In genomic region chr17:5892897-5893656, GRCh38 we compare ENCODE assay signal across 27 cellular contexts.
DNase-seq lines count a peak whose midpoint lies in the region; ATAC-seq, FAIRE-seq and TF ChIP-seq lines count a peak whose summit lies in the region.
"Had no signal": no experiment of that assay in that cellular context is flagged by ENCODE, and none has a peak within 500 bp of the region (broad histone marks: within the 10 kb centered on the region; RNA-seq: fewer than 3 reads in every experiment).

No MANE protein-coding gene starts in this region.

- H2BK12ac ChIP-seq in H1 (ENCODE audit: low read depth, low read length): no peak overlapping the region

- TF ChIP-seq EP300 in H1 (IDR thresholded peaks at IDR 0.05; ENCODE audit: borderline replicate concordance in 1 of 2, low read depth in 2 of 2, low read length in 2 of 2): no peak

- peak overlapping the region in 2 of 3 experiments; percentile 2 to 24 for H3K27ac Mint-ChIP-seq in nephron
- H3K27ac Mint-ChIP-seq in stimulated activated effector memory CD8-positive, alpha-beta T cell treated with anti-CD3 and anti-CD28 coated beads, Interleukin-12 subunit alpha, Interleukin-12 subunit beta, amount 100 ng/mL, for 72 hours: no peak overlapping the region
- H3K27ac Mint-ChIP-seq: activated CD8-positive, alpha-beta T cell treated with anti-CD3 and anti-CD28 coated beads, Interleukin-2, amount 10 ng/mL, durations not matched to agents 7 days and 5 days; stimulated activated memory B cell treated with anti-CD40 and anti-IgM and Interleukin-4, amounts not matched to agents 10 μg/mL and 1 μg/mL and 100 μg/mL, for 72 hours had no signal

- FAIRE-seq in H1 (lab: Jason Lieb, UNC): peak; percentile 60
- FAIRE-seq: GM12891, keratinocyte had no signal

- H3K4me1 ChIP-seq in MM.1S (ENCODE audit: low read length): peaks cover 26% of the 10 kb centered on the region
- peaks cover 2 to 13% (median 9%) of the 10 kb centered on the region in 4 experiments for H3K4me1 ChIP-seq in H1 (replicated peaks in 1 of 4; ENCODE audit: control insufficient read depth in 3 of 4, insufficient read depth in 4 of 4, low read length in 3 of 4)
- H3K4me1 ChIP-seq: Peyer's patch had no signal

- H4K20me1 ChIP-seq in MM.1S (ENCODE audit: insufficient read depth, low read length) (no peaks in the 10 kb centered on the region), H1 (replicated peaks in 1 of 2; ENCODE audit: control insufficient read depth in 1 of 2, insufficient read depth in 2 of 2, low read length in 2 of 2) (no peaks in the 10 kb centered on the region)

- no peak overlapping the region for H3K56ac ChIP-seq in H1 (replicated peaks; ENCODE audit: insufficient read length, low read depth, low read length)

- TF ChIP-seq CTCF in MM.1S (IDR thresholded peaks at IDR 0.05; ENCODE audit: low read length): no peak
- no peak for TF ChIP-seq CTCF in H1 (IDR thresholded peaks at IDR 0.05; ENCODE audit: control extremely low read depth in 1 of 3, insufficient read depth in 1 of 3, low read depth in 1 of 3, low read length in 3 of 3)
- no peak for TF ChIP-seq CTCF in nephron (IDR thresholded peaks at IDR 0.05; ENCODE audit: unreplicated experiment in 3 of 3)

- TF ChIP-seq POLR2A in H1 (IDR thresholded peaks at IDR 0.05; ENCODE audit: control extremely low read depth in 1 of 2, low read depth in 2 of 2, low read length in 2 of 2): no peak

- no peak overlapping the region for H4K5ac ChIP-seq in H1 (ENCODE audit: insufficient read length, low read depth, low read length)

- H3K4me1 Mint-ChIP-seq in nephron: peaks cover 32% of the 10 kb centered on the region
- peaks cover 7% of the 10 kb centered on the region for H3K4me1 Mint-ChIP-seq in stimulated activated effector memory CD8-positive, alpha-beta T cell treated with anti-CD3 and anti-CD28 coated beads, Interleukin-12 subunit alpha, Interleukin-12 subunit beta, amount 100 ng/mL, for 72 hours

- H3K79me2 ChIP-seq in MM.1S (ENCODE audit: low read length) (no peaks in the 10 kb centered on the region), H1 (ENCODE audit: control insufficient read depth in 1 of 2, insufficient read depth in 2 of 2, low read length in 2 of 2) (no peaks in the 10 kb centered on the region)

- POLR2A ChIA-PET in H1 (lab: Charles Lee; ENCODE audit: partially characterized antibody): interaction anchor here (1.1 kb wide), 1 partner anchor 8 kb away, joined by 3 read pairs; no protein-coding TSS in a partner anchor

- H3K14ac ChIP-seq in H1 (ENCODE audit: insufficient read length): no peak overlapping the region

- no peak overlapping the region for H3K4ac ChIP-seq in H1 (replicated peaks; ENCODE audit: insufficient read length, low read depth, low read length)

- H3K36me3 Mint-ChIP-seq in nephron (ENCODE audit: low read depth): no peaks in the 10 kb centered on the region
- no peaks in the 10 kb centered on the region for H3K36me3 Mint-ChIP-seq in stimulated activated effector memory CD8-positive, alpha-beta T cell treated with anti-CD3 and anti-CD28 coated beads, Interleukin-12 subunit alpha, Interleukin-12 subunit beta, amount 100 ng/mL, for 72 hours
- H3K36me3 Mint-ChIP-seq: stimulated activated memory B cell treated with anti-CD40 and anti-IgM and Interleukin-4, amounts not matched to agents 10 μg/mL and 1 μg/mL and 100 μg/mL, for 72 hours had no signal

- DNase-seq in MM.1S (no peak), H1 (ENCODE audit: low read depth in 1 of 2, low spot score in 2 of 2) (no peak), substantia nigra (lab: John Stamatoyannopoulos, UW) (peak in 16 of 49 donors; percentile 6 to 54 (median 13)), NCI-H2227 treated with DMSO at 0.1 percent for 48 hours (lab: John Stamatoyannopoulos, UW) (no peak)
- DNase-seq in stimulated activated effector memory CD8-positive, alpha-beta T cell treated with anti-CD3 and anti-CD28 coated beads, Interleukin-12 subunit alpha, Interleukin-12 subunit beta, amount 100 ng/mL, for 72 hours (ENCODE audit: low spot score in 2 of 2): no peak
- DNase-seq: activated CD4-positive, CD25-positive, alpha-beta regulatory T cell treated with anti-CD3 and anti-CD28 coated beads, Interleukin-2, amount 50 U/mL, for 72 hours; activated CD8-positive, alpha-beta T cell treated with anti-CD3 and anti-CD28 coated beads, Interleukin-2, amount 10 ng/mL, durations not matched to agents 7 days and 5 days; activated effector memory CD4-positive, alpha-beta T cell treated with anti-CD3 and anti-CD28 coated beads, Interleukin-2, amount 50 U/mL, for 16 hours; activated T-cell treated with anti-CD3 and anti-CD28 coated beads for 4 hours; effector memory CD4-positive, alpha-beta T cell; foreskin melanocyte; IMR-90; NCI-H1105; NCI-H2081 treated with DMSO at 0.1 percent for 48 hours; NCI-H524; Peyer's patch; spleen; stimulated activated CD4-positive, alpha-beta T cell treated with anti-CD3 and anti-CD28 coated beads, Interleukin-2, amount 100 ng/mL, for 48 hours; T-helper 1 cell had no signal

- H3K27me3 ChIP-seq in MM.1S (replicated peaks; ENCODE audit: insufficient read depth, low read length) (no peaks in the 10 kb centered on the region), H1 (replicated peaks in 1 of 4; ENCODE audit: control insufficient read depth in 3 of 4, extremely low read depth in 1 of 4, insufficient read depth in 3 of 4, low read length in 3 of 4) (no peaks in the 10 kb centered on the region)
- H3K27me3 ChIP-seq: Peyer's patch had no signal

- peak overlapping the region; percentile 54; the same call in 1 of the 2 replicates for H3K27ac ChIP-seq in MM.1S (ENCODE audit: low read length)
- H3K27ac ChIP-seq in H1 (ENCODE audit: low read depth, low read length): no peak overlapping the region
- H3K27ac ChIP-seq in substantia nigra (ENCODE audit: low read depth, low read length, poor library complexity, severe bottlenecking): peak overlapping the region; percentile 81
- H3K27ac ChIP-seq: Peyer's patch, spleen had no signal

- H2AK5ac ChIP-seq in H1 (ENCODE audit: low read depth, low read length): no peak overlapping the region

- H2BK120ac ChIP-seq in H1 (replicated peaks; ENCODE audit: low read depth, low read length): no peak overlapping the region

- H3K9me3 ChIP-seq in MM.1S (replicated peaks; ENCODE audit: insufficient read depth, low read length) (no peaks in the 10 kb centered on the region), H1 (ENCODE audit: insufficient read depth in 2 of 2, low read depth in 1 of 2, low read length in 1 of 2) (peaks cover 4 to 8% of the 10 kb centered on the region in 2 experiments)
- H3K9me3 ChIP-seq: Peyer's patch had no signal

- peak overlapping the region; percentile 37 for H3K4me2 ChIP-seq in MM.1S (ENCODE audit: low read depth, low read length)
- H3K4me2 ChIP-seq in H1 (ENCODE audit: insufficient read depth in 1 of 2, low read depth in 2 of 2, low read length in 2 of 2): no peak overlapping the region

- 0 out of 2 replicates have a peak overlapping the region, but pooled peaks have one; percentile 1 for H2BK20ac ChIP-seq in H1 (ENCODE audit: low read length)

- H4K8ac ChIP-seq in H1 (ENCODE audit: extremely low read depth, insufficient read depth, low read length): no peak overlapping the region

- CTCF ChIA-PET in H1 (lab: Charles Lee; ENCODE audit: partially characterized antibody): interaction anchor here (0.8 kb wide), 1 partner anchor 188 kb away, joined by 3 read pairs; no protein-coding TSS in a partner anchor

- H3F3A ChIP-seq in MM.1S (ENCODE audit: insufficient read depth, low read length): peaks cover 17% of the 10 kb centered on the region

- H3K79me1 ChIP-seq in H1 (ENCODE audit: low read depth, low read length): no peaks in the 10 kb centered on the region

- H3K9ac ChIP-seq in MM.1S (ENCODE audit: low read length) (no peak overlapping the region), H1 (replicated peaks in 1 of 4; ENCODE audit: extremely low read depth in 1 of 4, low read depth in 3 of 4, low read length in 3 of 4) (no peak overlapping the region)

- H3K36me3 ChIP-seq in MM.1S (replicated peaks; ENCODE audit: insufficient read depth, low read length) (no peaks in the 10 kb centered on the region), H1 (ENCODE audit: control insufficient read depth in 2 of 4, insufficient read depth in 4 of 4, low read length in 3 of 4) (no peaks in the 10 kb centered on the region)
- H3K36me3 ChIP-seq: Peyer's patch, spleen had no signal

- TF ChIP-seq RAD21 in H1 (IDR thresholded peaks at IDR 0.05 in 1 of 2, conservative IDR thresholded peaks at IDR 0.05 in 1 of 2; ENCODE audit: low read depth in 2 of 2, low read length in 2 of 2): no peak

- H3K23me2 ChIP-seq in H1 (ENCODE audit: low read depth, low read length): no peaks in the 10 kb centered on the region

- no peak overlapping the region for H3K4me3 Mint-ChIP-seq in nephron
- no peak overlapping the region for H3K4me3 Mint-ChIP-seq in stimulated activated effector memory CD8-positive, alpha-beta T cell treated with anti-CD3 and anti-CD28 coated beads, Interleukin-12 subunit alpha, Interleukin-12 subunit beta, amount 100 ng/mL, for 72 hours
- H3K4me3 Mint-ChIP-seq: activated CD8-positive, alpha-beta T cell treated with anti-CD3 and anti-CD28 coated beads, Interleukin-2, amount 10 ng/mL, durations not matched to agents 7 days and 5 days; stimulated activated memory B cell treated with anti-CD40 and anti-IgM and Interleukin-4, amounts not matched to agents 10 μg/mL and 1 μg/mL and 100 μg/mL, for 72 hours had no signal

- H3K27me3 Mint-ChIP-seq in nephron (ENCODE audit: low read depth): peaks cover 4% of the 10 kb centered on the region

- H2AFZ ChIP-seq in MM.1S (ENCODE audit: low read length) (peak overlapping the region; percentile 8), H1 (ENCODE audit: low read length) (no peak overlapping the region)

- H3K4me3 ChIP-seq in MM.1S (ENCODE audit: low read length): no peak overlapping the region
- no peak overlapping the region for H3K4me3 ChIP-seq in H1 (ENCODE audit: extremely low read depth in 1 of 4, insufficient read depth in 2 of 4, low read depth in 3 of 4, low read length in 4 of 4)
- H3K4me3 ChIP-seq: lung, Peyer's patch, spleen had no signal

- H3K9me2 ChIP-seq in MM.1S (replicated peaks; ENCODE audit: insufficient read depth, low read length): no peaks in the 10 kb centered on the region

- WGBS in H1 (ENCODE audit: extremely low coverage in 1 of 2, insufficient coverage in 1 of 2, insufficient read length in 1 of 2, insufficient replicate concordance in 2 of 2, low coverage in 1 of 2, low lambda C conversion rate in 2 of 2, missing lambda C conversion rate in 1 of 2), 2 experiments: 89% methylated on average over 3 of the region's 3 CpGs; no CpG with 5 or more reads in 1 of the 2 experiments

- H2BK15ac ChIP-seq in H1 (ENCODE audit: low read length): no peak overlapping the region

- peaks cover 18% of the 10 kb centered on the region for H3K9me3 Mint-ChIP-seq in nephron
- H3K9me3 Mint-ChIP-seq in stimulated activated effector memory CD8-positive, alpha-beta T cell treated with anti-CD3 and anti-CD28 coated beads, Interleukin-12 subunit alpha, Interleukin-12 subunit beta, amount 100 ng/mL, for 72 hours: peaks cover 2% of the 10 kb centered on the region

- no peak overlapping the region for H4K91ac ChIP-seq in H1 (replicated peaks; ENCODE audit: insufficient read length, low read length)

- H3K18ac ChIP-seq in H1 (ENCODE audit: extremely low read depth, low read length): no peak overlapping the region

- no peak overlapping the region for H2BK5ac ChIP-seq in H1 (ENCODE audit: low read depth, low read length)

- H3K23ac ChIP-seq in H1 (ENCODE audit: insufficient read length): no peak overlapping the region

- ATAC-seq in GM18861 (IDR thresholded peaks at IDR 0.05; ENCODE audit: unreplicated experiment): no peak
- ATAC-seq in stimulated activated effector memory CD8-positive, alpha-beta T cell treated with anti-CD3 and anti-CD28 coated beads, Interleukin-12 subunit alpha, Interleukin-12 subunit beta, amount 100 ng/mL, for 72 hours: no peak
- ATAC-seq: activated CD8-positive, alpha-beta T cell treated with anti-CD3 and anti-CD28 coated beads, Interleukin-2, amount 10 ng/mL, durations not matched to agents 7 days and 5 days; esophagus mucosa; HCT116; stimulated activated memory B cell treated with anti-CD40 and anti-IgM and Interleukin-4, amounts not matched to agents 10 μg/mL and 1 μg/mL and 100 μg/mL, for 72 hours had no signal
